In genomic region chr6:158213925-158214674, GRCh38 we compare ENCODE assay signal across 1 cellular context.
TF ChIP-seq lines count a peak whose summit lies in the region.

No MANE protein-coding gene starts in this region.

TF ChIP-seq in H1, 55 proteins besides CTCF, POLR2A, EP300 and RAD21:
- TF ChIP-seq CBX8 (IDR thresholded peaks at IDR 0.05; ENCODE audit: borderline replicate concordance, low read depth, low read length) (no peak), ATF3 (IDR thresholded peaks at IDR 0.05; ENCODE audit: insufficient read depth, low read depth, low read length) (no peak), CREB1 (IDR thresholded peaks at IDR 0.05) (0 out of 2 replicates have a peak, but pooled peaks have one; percentile 15), CHD7 (IDR thresholded peaks at IDR 0.05; ENCODE audit: insufficient replicate concordance, low read length) (no peak), SP1 (IDR thresholded peaks at IDR 0.05; ENCODE audit: low read depth, low read length) (no peak), KDM1A (IDR thresholded peaks at IDR 0.05; ENCODE audit: borderline replicate concordance, low read length) (peak; percentile 86; the same call in 1 of the 2 replicates), TBP (IDR thresholded peaks at IDR 0.05; ENCODE audit: low read depth, low read length) (0 out of 2 replicates have a peak, but pooled peaks have one; percentile 30), SP4 (IDR thresholded peaks at IDR 0.05; ENCODE audit: low read length) (no peak), MAFK (IDR thresholded peaks at IDR 0.05; ENCODE audit: low read depth, low read length) (no peak)
